In the genomic region with DNA sequence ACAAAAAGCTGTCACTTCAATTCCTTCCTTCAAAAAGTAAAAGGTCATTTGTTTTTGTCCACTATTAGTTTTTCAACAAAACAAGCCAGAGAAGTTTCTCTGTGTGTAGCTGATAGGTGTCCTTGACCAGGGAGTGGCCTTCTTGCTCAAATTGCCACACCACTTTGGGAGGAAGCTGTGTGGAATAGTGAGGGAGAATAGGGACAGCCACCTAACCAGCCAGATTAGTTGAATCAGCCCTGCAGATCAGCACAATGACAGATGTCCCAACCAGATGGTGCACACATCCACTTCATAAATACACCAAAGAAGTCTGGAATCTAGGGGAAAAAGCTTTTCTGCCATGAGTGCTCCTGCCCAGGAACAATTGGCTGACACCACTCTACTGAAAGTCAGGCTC, we compare ENCODE assay signal across 1 cellular context.
TF ChIP-seq lines count a peak whose summit lies in the region.

No MANE protein-coding gene starts in this region.

TF ChIP-seq in SK-N-SH, 30 proteins besides CTCF, POLR2A, EP300 and RAD21 (continued from another document):
- TF ChIP-seq, protein P1, sequence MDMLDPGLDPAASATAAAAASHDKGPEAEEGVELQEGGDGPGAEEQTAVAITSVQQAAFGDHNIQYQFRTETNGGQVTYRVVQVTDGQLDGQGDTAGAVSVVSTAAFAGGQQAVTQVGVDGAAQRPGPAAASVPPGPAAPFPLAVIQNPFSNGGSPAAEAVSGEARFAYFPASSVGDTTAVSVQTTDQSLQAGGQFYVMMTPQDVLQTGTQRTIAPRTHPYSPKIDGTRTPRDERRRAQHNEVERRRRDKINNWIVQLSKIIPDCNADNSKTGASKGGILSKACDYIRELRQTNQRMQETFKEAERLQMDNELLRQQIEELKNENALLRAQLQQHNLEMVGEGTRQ (IDR thresholded peaks at IDR 0.05; ENCODE audit: borderline replicate concordance, low read depth, low read length), result no peak
- TF ChIP-seq, protein P2, sequence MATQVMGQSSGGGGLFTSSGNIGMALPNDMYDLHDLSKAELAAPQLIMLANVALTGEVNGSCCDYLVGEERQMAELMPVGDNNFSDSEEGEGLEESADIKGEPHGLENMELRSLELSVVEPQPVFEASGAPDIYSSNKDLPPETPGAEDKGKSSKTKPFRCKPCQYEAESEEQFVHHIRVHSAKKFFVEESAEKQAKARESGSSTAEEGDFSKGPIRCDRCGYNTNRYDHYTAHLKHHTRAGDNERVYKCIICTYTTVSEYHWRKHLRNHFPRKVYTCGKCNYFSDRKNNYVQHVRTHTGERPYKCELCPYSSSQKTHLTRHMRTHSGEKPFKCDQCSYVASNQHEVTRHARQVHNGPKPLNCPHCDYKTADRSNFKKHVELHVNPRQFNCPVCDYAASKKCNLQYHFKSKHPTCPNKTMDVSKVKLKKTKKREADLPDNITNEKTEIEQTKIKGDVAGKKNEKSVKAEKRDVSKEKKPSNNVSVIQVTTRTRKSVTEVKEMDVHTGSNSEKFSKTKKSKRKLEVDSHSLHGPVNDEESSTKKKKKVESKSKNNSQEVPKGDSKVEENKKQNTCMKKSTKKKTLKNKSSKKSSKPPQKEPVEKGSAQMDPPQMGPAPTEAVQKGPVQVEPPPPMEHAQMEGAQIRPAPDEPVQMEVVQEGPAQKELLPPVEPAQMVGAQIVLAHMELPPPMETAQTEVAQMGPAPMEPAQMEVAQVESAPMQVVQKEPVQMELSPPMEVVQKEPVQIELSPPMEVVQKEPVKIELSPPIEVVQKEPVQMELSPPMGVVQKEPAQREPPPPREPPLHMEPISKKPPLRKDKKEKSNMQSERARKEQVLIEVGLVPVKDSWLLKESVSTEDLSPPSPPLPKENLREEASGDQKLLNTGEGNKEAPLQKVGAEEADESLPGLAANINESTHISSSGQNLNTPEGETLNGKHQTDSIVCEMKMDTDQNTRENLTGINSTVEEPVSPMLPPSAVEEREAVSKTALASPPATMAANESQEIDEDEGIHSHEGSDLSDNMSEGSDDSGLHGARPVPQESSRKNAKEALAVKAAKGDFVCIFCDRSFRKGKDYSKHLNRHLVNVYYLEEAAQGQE (IDR thresholded peaks at IDR 0.05; ENCODE audit: low read depth, low read length), result no peak
- TF ChIP-seq TCF12 (IDR thresholded peaks at IDR 0.05) (no peak), POLR2AphosphoS5 (IDR thresholded peaks at IDR 0.05; ENCODE audit: low read depth, low read length) (no peak)
TF ChIP-seq in SK-N-SH: peak in this region for 0.
